ENCODE assay signal across 1 cellular context in genomic region chr5:78221964-78222451, GRCh38.
TF ChIP-seq lines count a peak whose summit lies in the region.

No MANE protein-coding gene starts in this region.

TF ChIP-seq in IMR-90, 13 proteins besides CTCF, POLR2A, EP300 and RAD21 (continued from another document):
- TF ChIP-seq FOS (IDR thresholded peaks at IDR 0.05; ENCODE audit: low read depth, low read length), result no peak
- TF ChIP-seq MXI1 (IDR thresholded peaks at IDR 0.05; ENCODE audit: borderline replicate concordance, low read depth, low read length), result no peak
- no peak for TF ChIP-seq MAFK (IDR thresholded peaks at IDR 0.05; ENCODE audit: low read depth, low read length)
